ENCODE assay signal across 16 cellular contexts in genomic region chr2:233410191-233410760, GRCh38. TPM values are rescaled to one million over a fixed set of nuclear protein-coding genes. Genes with fewer than 3 reads are reported as not detected.
DNase-seq lines count a peak whose midpoint lies in the region; ATAC-seq, FAIRE-seq and TF ChIP-seq lines count a peak whose summit lies in the region.
"Had no signal": no experiment of that assay in that cellular context is flagged by ENCODE, and none has a peak within 500 bp of the region (broad histone marks: within the 10 kb centered on the region; RNA-seq: fewer than 3 reads in every experiment).

No MANE protein-coding gene starts in this region.

- no peaks in the 10 kb centered on the region for H3K27me3 Mint-ChIP-seq in activated naive CD8-positive, alpha-beta T cell treated with anti-CD3 and anti-CD28 coated beads for 36 hours
- no peaks in the 10 kb centered on the region for H3K27me3 Mint-ChIP-seq in memory B cell
- no peaks in the 10 kb centered on the region for H3K27me3 Mint-ChIP-seq in type B pancreatic cell

- intact Hi-C loops in Right ventricle myocardium superior (cut with DNase I) (no loop called here), Right ventricle myocardium inferior (cut with DNase I) (no loop called here)

- ATAC-seq in Right ventricle myocardium superior (ENCODE audit: poor library complexity) (peak; percentile 20), Right ventricle myocardium inferior (no peak), memory B cell (ENCODE audit: low read depth) (no peak), HG03520 (IDR thresholded peaks at IDR 0.05; ENCODE audit: unreplicated experiment) (no peak)

- H3K9me3 Mint-ChIP-seq in activated naive CD8-positive, alpha-beta T cell treated with anti-CD3 and anti-CD28 coated beads for 36 hours = peaks cover 24% of the 10 kb centered on the region
- H3K9me3 Mint-ChIP-seq in memory B cell (peaks cover 2% of the 10 kb centered on the region), type B pancreatic cell (peaks cover 12% of the 10 kb centered on the region)

- TF ChIP-seq CTCF in type B pancreatic cell (conservative IDR thresholded peaks at IDR 0.05) (no peak), GM13977 (IDR thresholded peaks at IDR 0.05; ENCODE audit: extremely low read depth, insufficient read depth, missing control alignments) (no peak)

- H3K27ac Mint-ChIP-seq in activated naive CD8-positive, alpha-beta T cell treated with anti-CD3 and anti-CD28 coated beads for 36 hours = peak overlapping the region; percentile 73
- peak overlapping the region; percentile 60 for H3K27ac Mint-ChIP-seq in memory B cell
- peak overlapping the region; percentile 52 for H3K27ac Mint-ChIP-seq in type B pancreatic cell

- H3K36me3 Mint-ChIP-seq in activated naive CD8-positive, alpha-beta T cell treated with anti-CD3 and anti-CD28 coated beads for 36 hours = peaks cover 62% of the 10 kb centered on the region
- H3K36me3 Mint-ChIP-seq in memory B cell (peaks cover 16% of the 10 kb centered on the region), type B pancreatic cell (peaks cover 35% of the 10 kb centered on the region)

- H3K4me1 Mint-ChIP-seq in activated naive CD8-positive, alpha-beta T cell treated with anti-CD3 and anti-CD28 coated beads for 36 hours = peaks cover 66% of the 10 kb centered on the region
- H3K4me1 Mint-ChIP-seq in memory B cell (peaks cover 30% of the 10 kb centered on the region), type B pancreatic cell (ENCODE audit: unreplicated experiment) (peaks cover 3% of the 10 kb centered on the region)

- TF ChIP-seq POLR2A in H54 (IDR thresholded peaks at IDR 0.05; ENCODE audit: low read depth, low read length) = no peak

- FAIRE-seq in H54 (lab: Jason Lieb, UNC) = no peak
- FAIRE-seq: H1, HTR-8/SVneo, keratinocyte had no signal

- no peak overlapping the region for H3K4me3 Mint-ChIP-seq in activated naive CD8-positive, alpha-beta T cell treated with anti-CD3 and anti-CD28 coated beads for 36 hours
- H3K4me3 Mint-ChIP-seq in memory B cell (no peak overlapping the region), type B pancreatic cell (no peak overlapping the region)

- DNase-seq in Right ventricle myocardium superior = no peak
- DNase-seq in Right ventricle myocardium inferior (ENCODE audit: missing footprints) = no peak
- no peak for DNase-seq in activated naive CD8-positive, alpha-beta T cell treated with anti-CD3 and anti-CD28 coated beads for 36 hours
- DNase-seq in memory B cell (ENCODE audit: low spot score in 2 of 2) = no peak
- no peak for DNase-seq in type B pancreatic cell (ENCODE audit: extremely low spot score, unreplicated experiment)
- no peak for DNase-seq in GM13977 (ENCODE audit: low spot score)
- DNase-seq in H54 (ENCODE audit: insufficient read length, low spot score) = no peak
- DNase-seq: AML-193, EL, foreskin melanocyte, NCI-H1105, NCI-H345 had no signal

- in situ Hi-C loops in GM13977 (cut with MboI; ENCODE audit: low pct_unique_long_range_greater_than_20kb, low sequenced_read_pairs, unreplicated experiment) = no loop called here

RNA-seq across cellular contexts. Expression of gene DGKD, which starts 56.0 kb away (rescaled TPM):
- total RNA-seq in Right ventricle myocardium superior = 27.2 TPM
- 29.2 TPM for total RNA-seq in Right ventricle myocardium inferior
- total RNA-seq in activated naive CD8-positive, alpha-beta T cell treated with anti-CD3 and anti-CD28 coated beads for 36 hours = 10 to 100 TPM; 63.2 to 76.0 TPM
- 32.2 and 72.5 TPM in 2 replicates for total RNA-seq in type B pancreatic cell (ENCODE audit: low replicate concordance)
